In genomic region chr13:73061478-73062275, GRCh38 we compare ENCODE assay signal across 9 cellular contexts. TPM values are rescaled to one million over a fixed set of nuclear protein-coding genes. Genes with fewer than 3 reads are reported as not detected.
DNase-seq lines count a peak whose midpoint lies in the region; ATAC-seq and TF ChIP-seq lines count a peak whose summit lies in the region.
"Had no signal": no experiment of that assay in that cellular context is flagged by ENCODE, and none has a peak within 500 bp of the region (broad histone marks: within the 10 kb centered on the region; RNA-seq: fewer than 3 reads in every experiment).

No MANE protein-coding gene starts in this region.

- H3K27ac ChIP-seq in psoas muscle = peak overlapping the region; percentile 74

- H3K4me3 ChIP-seq in BJ (ENCODE audit: low read depth, low read length) (peak overlapping the region; percentile 93), fibroblast of pulmonary artery (replicated peaks; ENCODE audit: low read depth, low read length) (peak overlapping the region; percentile 67), psoas muscle (peak overlapping the region; percentile 76)

- peaks cover 16% of the 10 kb centered on the region for H3K4me1 ChIP-seq in psoas muscle

- ATAC-seq in psoas muscle = no peak
- no peak for ATAC-seq in HG03521 (IDR thresholded peaks at IDR 0.05; ENCODE audit: unreplicated experiment)

- CTCF ChIA-PET in BJ (lab: Yijun Ruan, JAX) (no interaction called here), GM10248 (lab: Yijun Ruan, JAX) (interaction anchor here (1.0 kb wide), 1 partner anchor 9 kb away, joined by 4 read pairs; no protein-coding TSS in a partner anchor)

- DNase-seq in BJ (ENCODE audit: low read depth) (no peak), NCI-H460 (ENCODE audit: extremely low read depth, low read depth) (peak; percentile 39), fibroblast of pulmonary artery (ENCODE audit: low read depth) (no peak), psoas muscle (no peak), NCI-H82 (lab: John Stamatoyannopoulos, UW) (no peak), GM10248 (ENCODE audit: extremely low spot score) (no peak), HuH-7 (ENCODE audit: low spot score) (no peak)
- DNase-seq: activated B cell treated with CpG ODN at 0.5 μM for 24 hours had no signal

- TF ChIP-seq CTCF in BJ (IDR thresholded peaks at IDR 0.05; ENCODE audit: insufficient read depth, low read depth, low read length) (no peak), fibroblast of pulmonary artery (IDR thresholded peaks at IDR 0.05; ENCODE audit: low read length, missing control alignments) (no peak), psoas muscle (IDR thresholded peaks at IDR 0.05) (no peak), GM10248 (IDR thresholded peaks at IDR 0.05; ENCODE audit: control extremely low read depth, extremely low read depth, low read depth, missing control alignments) (no peak)

- peaks cover 7% of the 10 kb centered on the region for H3K36me3 ChIP-seq in BJ (ENCODE audit: control insufficient read depth, insufficient read depth, low read length)
- peaks cover 0 to 45% of the 10 kb centered on the region in 2 donors for H3K36me3 ChIP-seq in psoas muscle (ENCODE audit: insufficient read depth in 1 of 2, low read depth in 1 of 2)

- WGBS in psoas muscle, 3 donors = 83 to 89% (median 86%) methylated on average over 15 of the region's 15 CpGs

- intact Hi-C loops in psoas muscle (cut with DNase I) = no loop called here

- H3K27me3 ChIP-seq in BJ (ENCODE audit: control insufficient read depth, insufficient read depth, low read length) (no peaks in the 10 kb centered on the region), psoas muscle (ENCODE audit: insufficient read depth in 3 of 3, low read length in 2 of 3) (no peaks in the 10 kb centered on the region)

- POLR2A ChIA-PET in BJ (lab: Charles Lee) = no interaction called here
- POLR2A ChIA-PET in GM10248 (lab: Yijun Ruan, JAX) = no interaction called here

- no peaks in the 10 kb centered on the region for H3K9me3 ChIP-seq in psoas muscle

RNA-seq across cellular contexts. Expression of gene KLF5, which starts 2.9 kb away (rescaled TPM):
- polyA plus RNA-seq in BJ (2011; rRNA removed) (26.7 and 27.5 TPM in 2 replicates), psoas muscle (10 to 100 TPM in 2 of 3 donors, 1 to 10 TPM in 1; 8.3 to 13.5 (median 12.8) TPM)
- polyA minus RNA-seq in BJ (2011; rRNA and poly(A)+ RNA removed) = 13.9 and 34.7 TPM in 2 replicates
- 30.7 and 39.6 TPM in 2 replicates for total RNA-seq in NCI-H460 (2014; rRNA removed; shearing (Covaris generic))
- polyA plus RNA-seq in NCI-H460 (2014; cell fraction: nucleus; rRNA removed) = 7.3 and 10.2 TPM in 2 replicates
- 10 to 100 TPM in 2 of 4 donors, 1 to 10 TPM in 2; 8.0 to 48.2 (median 9.8) TPM for total RNA-seq in psoas muscle
